18 cellular contexts compared by ENCODE assay signal in genomic region chrX:119501511-119502148, GRCh38. TPM values are rescaled to one million over a fixed set of nuclear protein-coding genes. Genes with fewer than 3 reads are reported as not detected.
DNase-seq lines count a peak whose midpoint lies in the region; ATAC-seq, FAIRE-seq and TF ChIP-seq lines count a peak whose summit lies in the region.
"Had no signal": no experiment of that assay in that cellular context is flagged by ENCODE, and none has a peak within 500 bp of the region (broad histone marks: within the 10 kb centered on the region; RNA-seq: fewer than 3 reads in every experiment).

No MANE protein-coding gene starts in this region.

- H3K4me2 ChIP-seq in HepG2 (ENCODE audit: low read depth, low read length), result no peak overlapping the region
- H3K4me2 ChIP-seq: neural progenitor cell had no signal

- WGBS in HepG2 (ENCODE audit: low lambda C conversion rate), result 92% methylated on average over 5 of the region's 7 CpGs
- 86% methylated on average over 7 of the region's 7 CpGs for WGBS in right lobe of liver (ENCODE audit: insufficient coverage, low coverage, low lambda C conversion rate, missing lambda C conversion rate)
- WGBS in lower leg skin, 2 donors, result 66 to 71% methylated on average over 7 of the region's 7 CpGs

- H3K36me3 Mint-ChIP-seq in activated CD8-positive, alpha-beta memory T cell treated with anti-CD3 and anti-CD28 coated beads, Interleukin-2, amount 10 ng/mL, durations not matched to agents 7 days and 5 days, result no peaks in the 10 kb centered on the region
- H3K36me3 Mint-ChIP-seq: CD14-positive monocyte, neural progenitor cell had no signal

- FAIRE-seq in HepG2 (lab: Jason Lieb, UNC), result no peak
- FAIRE-seq: endometrium, frontal cortex had no signal

- TF ChIP-seq POLR2A in HepG2 (IDR thresholded peaks at IDR 0.05; ENCODE audit: insufficient read depth in 1 of 2, low read depth in 2 of 2, low read length in 2 of 2) (no peak), right lobe of liver (IDR thresholded peaks at IDR 0.05) (no peak), lower leg skin (IDR thresholded peaks at IDR 0.05) (no peak)

- no peak for ATAC-seq in HepG2
- no peak for ATAC-seq in right lobe of liver
- no peak for ATAC-seq in activated CD8-positive, alpha-beta memory T cell treated with anti-CD3 and anti-CD28 coated beads, Interleukin-2, amount 10 ng/mL, durations not matched to agents 7 days and 5 days
- ATAC-seq in HG03139 (IDR thresholded peaks at IDR 0.05; ENCODE audit: unreplicated experiment), result no peak

- H3K36me3 ChIP-seq in HepG2 (replicated peaks in 1 of 2; ENCODE audit: control insufficient read depth in 1 of 2, insufficient read depth in 2 of 2, low read length in 2 of 2) (no peaks in the 10 kb centered on the region), right lobe of liver (no peaks in the 10 kb centered on the region), duodenal mucosa (ENCODE audit: control insufficient read depth in 1 of 2, insufficient read depth in 2 of 2, low read length in 2 of 2) (no peaks in the 10 kb centered on the region), neutrophil (no peaks in the 10 kb centered on the region)
- H3K36me3 ChIP-seq: neural progenitor cell had no signal

- H3K4me1 ChIP-seq in HepG2 (ENCODE audit: insufficient read depth, low read length) (peaks cover 65% of the 10 kb centered on the region), right lobe of liver (peaks cover 0 to 34% (median 10%) of the 10 kb centered on the region in 4 donors), duodenal mucosa (ENCODE audit: control insufficient read depth in 1 of 2, insufficient read depth in 2 of 2, low read length in 2 of 2) (peaks cover 15 to 25% of the 10 kb centered on the region in 2 donors), neutrophil (ENCODE audit: control insufficient read depth in 1 of 2, insufficient read depth in 1 of 2, low read depth in 1 of 2, low read length in 1 of 2) (peaks cover 26 to 30% of the 10 kb centered on the region in 2 experiments)
- H3K4me1 ChIP-seq: neural progenitor cell had no signal

- no peak overlapping the region for H3K27ac ChIP-seq in HepG2 (ENCODE audit: extremely low read length, insufficient read depth, low read length)
- no peak overlapping the region for H3K27ac ChIP-seq in right lobe of liver
- peak overlapping the region; percentile 89 for H3K27ac ChIP-seq in duodenal mucosa (ENCODE audit: low read depth, low read length)
- H3K27ac ChIP-seq in neutrophil, result peak overlapping the region; percentile 39
- H3K27ac ChIP-seq: neural progenitor cell had no signal

- TF ChIP-seq EP300 in HepG2 (IDR thresholded peaks at IDR 0.05; ENCODE audit: low read depth in 2 of 2, low read length in 2 of 2) (no peak), HepG2 (CRISPR knock-in tag; IDR thresholded peaks at IDR 0.05; ENCODE audit: borderline replicate concordance) (no peak)

- H3K4me1 Mint-ChIP-seq in activated CD8-positive, alpha-beta memory T cell treated with anti-CD3 and anti-CD28 coated beads, Interleukin-2, amount 10 ng/mL, durations not matched to agents 7 days and 5 days, result peaks cover 21% of the 10 kb centered on the region

- H3K9me3 Mint-ChIP-seq in activated CD8-positive, alpha-beta memory T cell treated with anti-CD3 and anti-CD28 coated beads, Interleukin-2, amount 10 ng/mL, durations not matched to agents 7 days and 5 days (ENCODE audit: low read depth), result no peaks in the 10 kb centered on the region
- H3K9me3 Mint-ChIP-seq: activated T-helper 2 cell treated with anti-CD3 and anti-CD28 coated beads, Interferon-gamma antibody, Interleukin-2, Interleukin-4, amounts not matched to agents 10 μg/mL and 5 μg/mL and 100 μg/mL, durations not matched to agents 14 hours and 24 hours and 36 hours; central memory CD8-positive, alpha-beta T cell; T-helper 1 cell treated with Interleukin-12 subunit alpha and Interleukin-12 subunit beta and Interleukin-4 antibody, amounts not matched to agents 30 μg/mL and 1 μg/mL, for 36 hours had no signal

- POLR2A ChIA-PET in HepG2 (lab: Yijun Ruan, JAX), result no interaction called here

- H3K9me3 ChIP-seq in HepG2 (ENCODE audit: low read length) (no peaks in the 10 kb centered on the region), right lobe of liver (no peaks in the 10 kb centered on the region), duodenal mucosa (ENCODE audit: control insufficient read depth in 1 of 2, low read length in 2 of 2) (no peaks in the 10 kb centered on the region), neutrophil (no peaks in the 10 kb centered on the region)

- in situ Hi-C loops in HepG2 (cut with HindIII; ENCODE audit: extremely low pct_ligation_motif_present, low pct_unique_long_range_greater_than_20kb), result loop anchor here (25.0 kb wide), 1 partner anchor 236 kb away; no protein-coding TSS in a partner anchor

- no peak overlapping the region for H3K9ac ChIP-seq in HepG2 (ENCODE audit: insufficient read depth, low read depth, low read length)
- H3K9ac ChIP-seq in duodenal mucosa (ENCODE audit: low read depth in 1 of 2, low read length in 2 of 2), result peak overlapping the region; percentile 51 to 65
- H3K9ac ChIP-seq: neural progenitor cell had no signal

- H4K20me1 ChIP-seq in HepG2 (ENCODE audit: insufficient read depth, low read length), result no peaks in the 10 kb centered on the region

- H3K79me2 ChIP-seq in HepG2 (ENCODE audit: insufficient read depth, low read length), result no peaks in the 10 kb centered on the region

- H3K4me3 Mint-ChIP-seq in activated CD8-positive, alpha-beta memory T cell treated with anti-CD3 and anti-CD28 coated beads, Interleukin-2, amount 10 ng/mL, durations not matched to agents 7 days and 5 days, result no peak overlapping the region
- H3K4me3 Mint-ChIP-seq: central memory CD8-positive, alpha-beta T cell; neural progenitor cell; T-helper 1 cell treated with Interleukin-12 subunit alpha and Interleukin-12 subunit beta and Interleukin-4 antibody, amounts not matched to agents 30 μg/mL and 1 μg/mL, for 36 hours had no signal

- H3K27me3 ChIP-seq in HepG2 (ENCODE audit: control insufficient read depth in 1 of 2, insufficient read depth in 2 of 2, low read length in 2 of 2), result no peaks in the 10 kb centered on the region
- H3K27me3 ChIP-seq in right lobe of liver, result no peaks in the 10 kb centered on the region
- no peaks in the 10 kb centered on the region for H3K27me3 ChIP-seq in duodenal mucosa (ENCODE audit: control insufficient read depth in 1 of 2, insufficient read depth in 2 of 2, low read length in 2 of 2)
- no peaks in the 10 kb centered on the region for H3K27me3 ChIP-seq in neutrophil
- H3K27me3 ChIP-seq: neural progenitor cell had no signal

- H3K4me3 ChIP-seq in HepG2 (replicated peaks in 1 of 3; ENCODE audit: insufficient read depth in 1 of 3, low read depth in 2 of 3, low read length in 3 of 3) (no peak overlapping the region), right lobe of liver (no peak overlapping the region), duodenal mucosa (ENCODE audit: low read depth in 1 of 2, low read length in 2 of 2) (no peak overlapping the region), neutrophil (ENCODE audit: low read depth in 1 of 2, low read length in 1 of 2) (no peak overlapping the region), lower leg skin (ENCODE audit: low read depth, poor library complexity, severe bottlenecking) (no peak overlapping the region)
- H3K4me3 ChIP-seq: neural progenitor cell had no signal

- CTCF ChIA-PET in HepG2 (lab: Yijun Ruan, JAX; ENCODE audit: low intra/inter-chr PET ratio, low total read pairs), result no interaction called here
- CTCF ChIA-PET in activated CD8-positive, alpha-beta memory T cell treated with anti-CD3 and anti-CD28 coated beads, Interleukin-2, amount 10 ng/mL, durations not matched to agents 7 days and 5 days (lab: Charles Lee), result interaction anchor here (1.3 kb wide), 1 partner anchor 12 kb away, joined by 3 read pairs; no protein-coding TSS in a partner anchor

- TF ChIP-seq CTCF in HepG2 (CRISPR knock-in tag; IDR thresholded peaks at IDR 0.05), result no peak
- TF ChIP-seq CTCF in right lobe of liver (IDR thresholded peaks at IDR 0.05), result no peak
- no peak for TF ChIP-seq CTCF in neutrophil (IDR thresholded peaks at IDR 0.05)
- no peak for TF ChIP-seq CTCF in lower leg skin (IDR thresholded peaks at IDR 0.05)

- DNase-seq in HepG2 (ENCODE audit: low spot score), result no peak
- no peak for DNase-seq in right lobe of liver
- no peak for DNase-seq in activated CD8-positive, alpha-beta memory T cell treated with anti-CD3 and anti-CD28 coated beads, Interleukin-2, amount 10 ng/mL, durations not matched to agents 7 days and 5 days
- DNase-seq in lower leg skin (ENCODE audit: low spot score in 2 of 2), result no peak
- DNase-seq in stimulated activated naive CD4-positive, alpha-beta T cell (lab: John Stamatoyannopoulos, UW), result no peak
- DNase-seq: NCI-H1436 treated with DMSO at 0.1 percent for 48 hours; NK-92 treated with Interleukin-12 subunit alpha and Interleukin-12 subunit beta, amount 100 ng/mL, for 24 hours; Right ventricle myocardium superior had no signal

- peak overlapping the region; percentile 27 for H2AFZ ChIP-seq in HepG2 (ENCODE audit: low read length)
- H2AFZ ChIP-seq: neural progenitor cell had no signal

- H3K27me3 Mint-ChIP-seq in activated CD8-positive, alpha-beta memory T cell treated with anti-CD3 and anti-CD28 coated beads, Interleukin-2, amount 10 ng/mL, durations not matched to agents 7 days and 5 days, result no peaks in the 10 kb centered on the region
- H3K27me3 Mint-ChIP-seq: central memory CD8-positive, alpha-beta T cell had no signal

- no TSS peak for BruUV-seq in HepG2 (replicated peaks; lab: Mats Ljungman, UMichigan)

- no peak overlapping the region for H3K27ac Mint-ChIP-seq in activated CD8-positive, alpha-beta memory T cell treated with anti-CD3 and anti-CD28 coated beads, Interleukin-2, amount 10 ng/mL, durations not matched to agents 7 days and 5 days
- H3K27ac Mint-ChIP-seq: activated T-helper 2 cell treated with anti-CD3 and anti-CD28 coated beads, Interferon-gamma antibody, Interleukin-2, Interleukin-4, amounts not matched to agents 10 μg/mL and 5 μg/mL and 100 μg/mL, durations not matched to agents 14 hours and 24 hours and 36 hours; neural progenitor cell; T-helper 1 cell treated with Interleukin-12 subunit alpha and Interleukin-12 subunit beta and Interleukin-4 antibody, amounts not matched to agents 30 μg/mL and 1 μg/mL, for 36 hours had no signal

- TF ChIP-seq RAD21 in HepG2 (CRISPR knock-in tag; IDR thresholded peaks at IDR 0.05), result no peak

- intact Hi-C loops in HepG2 (cut with micrococcal nuclease; ENCODE audit: unreplicated experiment) (no loop called here), right lobe of liver (cut with DNase I) (no loop called here), lower leg skin (cut with DNase I; ENCODE audit: low total_unique reads) (no loop called here)

RNA-seq across cellular contexts. Expression of gene SLC25A5, which starts 33.4 kb away (rescaled TPM):
- total RNA-seq in HepG2 (2016; rRNA removed; fragmentation: Illumina TruSeq; extraction: Trizol) (300 and 472 TPM in 2 replicates), right lobe of liver (100 to 1,000 TPM; 168 to 296 (median 223) TPM), lower leg skin (100 to 1,000 TPM; 226 to 449 (median 361) TPM)
- 168 and 187 TPM in 2 replicates for total RNA-seq in HepG2 (2016; cell fraction: cytosol; rRNA removed; fragmentation: Illumina TruSeq; extraction: Trizol; ENCODE audit: low read depth)
- total RNA-seq in HepG2 (2016; cell fraction: insoluble cytoplasmic fraction; rRNA removed; fragmentation: Illumina TruSeq; extraction: Trizol), result 312 and 459 TPM in 2 replicates
- total RNA-seq in HepG2 (2016; cell fraction: membrane; rRNA removed; fragmentation: Illumina TruSeq; extraction: Trizol), result 296 and 308 TPM in 2 replicates
- total RNA-seq in HepG2 (2016; cell fraction: nucleus; rRNA removed; fragmentation: Illumina TruSeq; extraction: Trizol), result 148 TPM in 2 replicates
- polyA plus RNA-seq in HepG2 (2011; rRNA removed), result 356 and 402 TPM in 2 replicates
- 679 and 773 TPM in 2 replicates for polyA plus RNA-seq in HepG2 (2011; cell fraction: cytosol; rRNA removed)
- polyA plus RNA-seq in HepG2 (2011; cell fraction: nucleus; rRNA removed), result 192 and 211 TPM in 2 replicates
- 586 and 628 TPM in 2 replicates for polyA plus RNA-seq in HepG2 (2012)
- polyA plus RNA-seq in HepG2 (2016; cell fraction: cytosol; fragmentation: Illumina TruSeq; extraction: Trizol; ENCODE audit: low read depth), result 295 and 308 TPM in 2 replicates
- polyA plus RNA-seq in HepG2 (2016; cell fraction: insoluble cytoplasmic fraction; fragmentation: Illumina TruSeq; extraction: Trizol; ENCODE audit: low read depth), result 691 and 717 TPM in 2 replicates
- 394 and 413 TPM in 2 replicates for polyA plus RNA-seq in HepG2 (2016; cell fraction: membrane; fragmentation: Illumina TruSeq; extraction: Trizol; ENCODE audit: low read depth)
- 277 and 278 TPM in 2 replicates for polyA plus RNA-seq in HepG2 (2016; cell fraction: nucleus; fragmentation: Illumina TruSeq; extraction: Trizol; ENCODE audit: insufficient read depth, low read depth)
- polyA minus RNA-seq in HepG2 (2011; rRNA and poly(A)+ RNA removed; ENCODE audit: low replicate concordance), result 640 and 785 TPM in 2 replicates
- polyA minus RNA-seq in HepG2 (2011; cell fraction: cytosol; rRNA and poly(A)+ RNA removed), result 273 and 289 TPM in 2 replicates
- polyA minus RNA-seq in HepG2 (2011; cell fraction: nucleus; rRNA and poly(A)+ RNA removed), result 64.6 and 78.3 TPM in 2 replicates
- 100 to 1,000 TPM; 434 to 517 TPM for total RNA-seq in activated CD8-positive, alpha-beta memory T cell treated with anti-CD3 and anti-CD28 coated beads, Interleukin-2, amount 10 ng/mL, durations not matched to agents 7 days and 5 days

Comparison
In these comparisons a context has a peak if more than half of its experiments do, and no peak if none do; other contexts are left out.
1. H3K27ac ChIP-seq: peak in duodenal mucosa (single experiment) and neutrophil (single experiment); none in HepG2 (single experiment) and right lobe of liver (0 of 3).